18 cellular contexts compared by ENCODE assay signal in the genomic region with DNA sequence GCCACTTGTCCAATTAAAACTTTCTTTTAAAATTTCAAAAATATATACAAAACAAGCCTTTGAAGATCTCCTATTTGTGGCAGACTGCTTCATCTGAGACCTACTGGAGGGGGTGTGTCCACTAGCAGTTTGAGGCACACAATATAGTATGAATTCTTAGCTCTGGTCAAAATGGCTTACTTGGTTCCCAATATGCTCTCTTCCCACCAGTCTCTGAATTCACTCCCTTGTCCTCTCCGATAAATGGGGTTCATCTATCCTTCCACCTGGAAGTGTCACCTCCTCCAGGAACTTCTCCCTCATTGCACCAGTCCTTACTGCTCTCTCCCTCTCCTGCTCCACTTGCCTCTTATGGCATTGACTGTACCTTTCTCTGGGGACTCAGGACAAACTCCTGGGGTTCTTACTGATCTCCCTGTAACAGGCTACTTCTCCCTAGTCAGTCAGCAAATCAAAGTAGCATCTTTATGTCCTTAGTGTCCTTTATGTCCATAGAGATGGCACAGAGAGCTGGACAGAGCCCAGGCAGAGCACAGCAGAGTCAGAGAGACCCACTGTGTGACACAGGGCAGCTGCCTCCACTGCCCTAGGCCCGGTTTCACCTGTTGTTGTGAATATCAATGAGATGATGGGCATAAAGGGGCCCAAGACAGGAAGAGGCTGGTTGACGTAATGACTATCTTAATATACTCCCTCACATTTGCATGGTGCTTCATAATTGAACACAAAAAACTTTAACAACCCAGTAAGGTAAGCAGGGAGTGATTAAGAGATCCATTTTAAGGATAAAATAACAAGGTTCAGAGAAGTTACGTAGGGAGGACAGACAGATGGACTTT. TPM values are rescaled to one million over a fixed set of nuclear protein-coding genes. Genes with fewer than 3 reads are reported as not detected.
A peak's percentile ranks its signal among the peaks of the same experiment; 100 is the strongest.
DNase-seq lines count a peak whose midpoint lies in the region; TF ChIP-seq lines count a peak whose summit lies in the region.
"Had no signal": no experiment of that assay in that cellular context is flagged by ENCODE, and none has a peak within 500 bp of the region (broad histone marks: within the 10 kb centered on the region; RNA-seq: fewer than 3 reads in every experiment).

No MANE protein-coding gene starts in this region.

- no peaks in the 10 kb centered on the region for H3K27me3 ChIP-seq in hepatocyte
- peaks cover 0 to 18% (median 0%) of the 10 kb centered on the region in 3 donors for H3K27me3 ChIP-seq in stomach
- H3K27me3 ChIP-seq in esophagus squamous epithelium, result no peaks in the 10 kb centered on the region
- H3K27me3 ChIP-seq: ovary, uterus had no signal

- TF ChIP-seq EP300 in stomach (IDR thresholded peaks at IDR 0.05), result no peak

- no peak overlapping the region for H3K4me3 ChIP-seq in GM12865 (ENCODE audit: low read depth, low read length)
- no peak overlapping the region for H3K4me3 ChIP-seq in hepatocyte
- H3K4me3 ChIP-seq in stomach, result no peak overlapping the region
- H3K4me3 ChIP-seq in esophagus squamous epithelium, result no peak overlapping the region
- H3K4me3 ChIP-seq: BLaER1, ovary, uterus had no signal

- H3K27ac ChIP-seq in hepatocyte (peak overlapping the region; percentile 65), stomach (peak overlapping the region in 4 of 5 donors; percentile 31 to 78 (median 61)), esophagus squamous epithelium (no peak overlapping the region)
- H3K27ac ChIP-seq: BLaER1, foreskin keratinocyte, ovary, WERI-Rb-1 had no signal

- TF ChIP-seq CTCF in GM12865 (IDR thresholded peaks at IDR 0.05; ENCODE audit: insufficient read depth, low read depth, low read length, missing control alignments) (no peak), hepatocyte (IDR thresholded peaks at IDR 0.05; ENCODE audit: poor library complexity) (no peak), stomach (IDR thresholded peaks at IDR 0.05) (no peak), esophagus squamous epithelium (IDR thresholded peaks at IDR 0.05) (no peak)

- H3K9me3 ChIP-seq in hepatocyte (ENCODE audit: low read depth) (no peaks in the 10 kb centered on the region), stomach (no peaks in the 10 kb centered on the region), esophagus squamous epithelium (no peaks in the 10 kb centered on the region)
- H3K9me3 ChIP-seq: BLaER1, ovary, uterus had no signal

- intact Hi-C loops in stomach (cut with DNase I; ENCODE audit: low total_unique reads) (no loop called here), esophagus squamous epithelium (cut with DNase I) (no loop called here)

- H3K4me1 ChIP-seq in hepatocyte (ENCODE audit: insufficient read depth), result peaks cover 15% of the 10 kb centered on the region
- H3K4me1 ChIP-seq in stomach, result peaks cover 26 to 76% (median 59%) of the 10 kb centered on the region in 4 donors
- peaks cover 11 to 65% (median 19%) of the 10 kb centered on the region in 3 donors for H3K4me1 ChIP-seq in esophagus squamous epithelium
- H3K4me1 ChIP-seq: uterus had no signal

- no peak overlapping the region for H2AFZ ChIP-seq in hepatocyte

- H4K20me1 ChIP-seq in hepatocyte (ENCODE audit: insufficient read depth, poor library complexity, severe bottlenecking), result peaks cover 18% of the 10 kb centered on the region

- peaks cover 69% of the 10 kb centered on the region for H3K79me2 ChIP-seq in hepatocyte

- H3K4me2 ChIP-seq in hepatocyte, result peak overlapping the region; percentile 1

- H3K36me3 ChIP-seq in hepatocyte (replicated peaks; ENCODE audit: insufficient read depth, low read depth) (no peaks in the 10 kb centered on the region), stomach (no peaks in the 10 kb centered on the region), esophagus squamous epithelium (no peaks in the 10 kb centered on the region)
- H3K36me3 ChIP-seq: BLaER1, ovary, uterus, WERI-Rb-1 had no signal

- TF ChIP-seq POLR2A in Raji (IDR thresholded peaks at IDR 0.05; ENCODE audit: insufficient read depth, low read depth, low read length) (peak; percentile 60; the same call in 1 of the 2 replicates), stomach (IDR thresholded peaks at IDR 0.05) (no peak), esophagus squamous epithelium (IDR thresholded peaks at IDR 0.05) (no peak)

- DNase-seq in GM12865 (ENCODE audit: low read depth), result peak; percentile 27
- DNase-seq in hepatocyte (ENCODE audit: low spot score), result no peak
- DNase-seq in stomach, result no peak
- DNase-seq in esophagus squamous epithelium (lab: John Stamatoyannopoulos, UW), result no peak
- DNase-seq in DMS53 (lab: John Stamatoyannopoulos, UW), result no peak
- no peak for DNase-seq in cortex of kidney (lab: John Stamatoyannopoulos, UW)
- DNase-seq: activated CD4-positive, alpha-beta memory T cell treated with anti-CD3 and anti-CD28 coated beads for 36 hours; activated naive CD4-positive, alpha-beta T cell treated with anti-CD3 and anti-CD28 coated beads, Interleukin-2, amount 10 ng/mL, durations not matched to agents 7 days and 5 days; activated T-cell treated with anti-CD3 and anti-CD28 coated beads, Interleukin-2, amount 50 U/mL, for 1 hour; foreskin keratinocyte; NCI-H1930; ovary; SHP77; T-helper 1 cell; uterus; WERI-Rb-1 had no signal

- no peaks in the 10 kb centered on the region for H3K9me2 ChIP-seq in hepatocyte (replicated peaks; ENCODE audit: insufficient read depth)

- WGBS in hepatocyte (ENCODE audit: low lambda C conversion rate, missing lambda C conversion rate), result 95% methylated on average over 4 of the region's 4 CpGs
- WGBS in stomach, 5 donors, result 82 to 89% (median 87%) methylated on average over 4 of the region's 4 CpGs
- 80 to 82% methylated on average over 4 of the region's 4 CpGs for WGBS in esophagus squamous epithelium, 2 donors

RNA-seq across cellular contexts. Expression of a gene that starts 3.6 kb away (rescaled TPM):
- total RNA-seq in hepatocyte (34.2 and 45.1 TPM in 2 replicates), stomach (100 to 1,000 TPM in 1 of 5 donors, 10 to 100 TPM in 4; 29.2 to 228 (median 45.5) TPM), esophagus squamous epithelium (10 to 100 TPM; 17.6 to 39.0 (median 30.5) TPM)
- polyA plus RNA-seq in hepatocyte (28.8 and 35.1 TPM in 2 replicates), stomach (10 to 100 TPM; 24.9 to 27.7 (median 25.1) TPM)

RNA-seq across cellular contexts. Expression of a gene that starts 50.6 kb away (rescaled TPM):
- 0.76 and 1.2 TPM in 2 replicates for total RNA-seq in hepatocyte
- polyA plus RNA-seq in hepatocyte, result 0.21 and 0.85 TPM in 2 replicates
- total RNA-seq in stomach, result 10 to 100 TPM in 1 of 5 donors, 1 to 10 TPM in 3, under 1 TPM in 1; 0.58 to 27.8 (median 3.5) TPM
- polyA plus RNA-seq in stomach, result 1 to 10 TPM in 1 of 3 donors, under 1 TPM in 2; 0.61 to 3.2 (median 0.87) TPM
- 10 to 100 TPM; 10.1 to 16.9 (median 11.8) TPM for total RNA-seq in esophagus squamous epithelium

RNA-seq across cellular contexts. Expression of a gene that starts 55.9 kb away (rescaled TPM):
- 30.2 and 30.8 TPM in 2 replicates for total RNA-seq in hepatocyte
- polyA plus RNA-seq in hepatocyte, result 27.6 and 31.2 TPM in 2 replicates
- total RNA-seq in stomach, result 100 to 1,000 TPM in 2 of 5 donors, 10 to 100 TPM in 3; 44.9 to 155 (median 91.1) TPM
- polyA plus RNA-seq in stomach, result 100 to 1,000 TPM in 1 of 3 donors, 10 to 100 TPM in 2; 44.1 to 133 (median 75.6) TPM
- total RNA-seq in esophagus squamous epithelium, result 10 to 100 TPM in 3 of 4 donors, 1 to 10 TPM in 1; 9.1 to 30.7 (median 25.1) TPM

Comparison
In these comparisons a context has a peak if more than half of its experiments do, and no peak if none do; other contexts are left out.
1. H3K27ac ChIP-seq: peak in hepatocyte (single experiment) and stomach (4 of 5); none in esophagus squamous epithelium (0 of 4).